Comparison of ENCODE assay signal across 2 cellular contexts in genomic region chrX:38279188-38279587, GRCh38.
TF ChIP-seq lines count a peak whose summit lies in the region.

No MANE protein-coding gene starts in this region.

TF ChIP-seq in GM23338, 12 proteins besides CTCF, POLR2A, EP300 and RAD21 (continued from another document):
- TF ChIP-seq ZNF114 (CRISPR knock-in tag; IDR thresholded peaks at IDR 0.05) = no peak
- TF ChIP-seq ZNF331 (CRISPR knock-in tag; IDR thresholded peaks at IDR 0.05; ENCODE audit: low read depth) = no peak
- TF ChIP-seq CREB1 (CRISPR knock-in tag; IDR thresholded peaks at IDR 0.05; ENCODE audit: low read depth) = no peak
- TF ChIP-seq EZH2phosphoT487 (IDR thresholded peaks at IDR 0.05; ENCODE audit: unreplicated experiment) = no peak
- no peak for TF ChIP-seq REST (IDR thresholded peaks at IDR 0.05; ENCODE audit: unreplicated experiment)
- TF ChIP-seq POLR2AphosphoS5 (IDR thresholded peaks at IDR 0.05; ENCODE audit: low read depth) = no peak
- no peak for TF ChIP-seq JUNB (IDR thresholded peaks at IDR 0.05; ENCODE audit: unreplicated experiment)
- TF ChIP-seq ETS1 (IDR thresholded peaks at IDR 0.05) = no peak
- TF ChIP-seq NANOG (IDR thresholded peaks at IDR 0.05; ENCODE audit: borderline replicate concordance) = no peak
- TF ChIP-seq STAT1 (IDR thresholded peaks at IDR 0.05; ENCODE audit: unreplicated experiment) = no peak
- TF ChIP-seq ZNF462 (CRISPR knock-in tag; IDR thresholded peaks at IDR 0.05) = no peak

TF ChIP-seq in GM12878, 131 proteins besides CTCF, POLR2A, EP300 and RAD21 (continued from another document):
- TF ChIP-seq HCFC1 (IDR thresholded peaks at IDR 0.05; ENCODE audit: low read length) (no peak), ZBTB11 (CRISPR knock-in tag; IDR thresholded peaks at IDR 0.05) (no peak), SUZ12 (IDR thresholded peaks at IDR 0.05; ENCODE audit: unreplicated experiment) (no peak), CEBPZ (IDR thresholded peaks at IDR 0.05; ENCODE audit: low read depth, low read length) (no peak), JUNB (IDR thresholded peaks at IDR 0.05) (no peak), BRCA1 (IDR thresholded peaks at IDR 0.05; ENCODE audit: low read depth, low read length) (no peak), FOS (IDR thresholded peaks at IDR 0.05; ENCODE audit: borderline replicate concordance, extremely low read depth, insufficient read length) (no peak), REST (IDR thresholded peaks at IDR 0.05; ENCODE audit: low read depth, low read length) (no peak), BCLAF1 (IDR thresholded peaks at IDR 0.05) (no peak), YY1 (IDR thresholded peaks at IDR 0.05; ENCODE audit: low read depth, low read length) (no peak)
